15 cellular contexts compared by ENCODE assay signal in the genomic region with DNA sequence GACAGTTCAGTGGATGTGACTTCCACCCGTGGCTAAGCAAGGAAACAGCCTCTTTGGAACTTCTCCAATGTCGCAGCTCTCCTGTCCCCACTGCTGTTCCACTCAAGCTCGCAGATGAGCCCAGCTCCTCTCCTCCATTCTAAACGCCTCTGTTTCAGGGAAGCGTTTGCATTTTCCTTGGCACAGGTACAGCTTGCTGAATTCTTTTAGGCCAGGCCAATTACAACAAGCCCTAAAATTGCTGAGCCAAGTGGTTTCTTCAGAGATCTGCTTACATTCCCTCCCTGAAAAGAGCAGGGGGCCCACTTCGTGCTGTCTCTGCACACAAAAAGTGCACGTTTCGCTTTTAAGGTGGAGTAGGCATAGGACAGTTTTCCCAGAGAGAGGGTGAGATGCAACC.
DNase-seq lines count a peak whose midpoint lies in the region; ATAC-seq, FAIRE-seq and TF ChIP-seq lines count a peak whose summit lies in the region.
"Had no signal": no experiment of that assay in that cellular context is flagged by ENCODE, and none has a peak within 500 bp of the region (broad histone marks: within the 10 kb centered on the region; RNA-seq: fewer than 3 reads in every experiment).

No MANE protein-coding gene starts in this region.

- no peak for ATAC-seq in GM18858 (IDR thresholded peaks at IDR 0.05; ENCODE audit: unreplicated experiment)

- H3K79me2 ChIP-seq in keratinocyte (ENCODE audit: control insufficient read depth, insufficient read depth, low read length) = no peaks in the 10 kb centered on the region

- H3K9me3 ChIP-seq in keratinocyte (ENCODE audit: control insufficient read depth, low read depth, low read length) (no peaks in the 10 kb centered on the region), suprapubic skin (no peaks in the 10 kb centered on the region)

- TF ChIP-seq EP300 in suprapubic skin (IDR thresholded peaks at IDR 0.05) = no peak

- H3K36me3 ChIP-seq in keratinocyte (ENCODE audit: control insufficient read depth in 2 of 2, extremely low read depth in 1 of 2, insufficient read depth in 2 of 2, low read length in 2 of 2) = no peaks in the 10 kb centered on the region
- no peaks in the 10 kb centered on the region for H3K36me3 ChIP-seq in suprapubic skin

- BruUV-seq in MCF 10A (replicated peaks; lab: Mats Ljungman, UMichigan) = no TSS peak

- dilution Hi-C loops in keratinocyte (cut with MboI; ENCODE audit: extremely low pct_ligation_motif_present, low sequenced_read_pairs) = no loop called here

- H3K9me3 Mint-ChIP-seq in HFFc6 (no peaks in the 10 kb centered on the region), MCF 10A (ENCODE audit: unreplicated experiment) (no peaks in the 10 kb centered on the region)
- H3K9me3 Mint-ChIP-seq: activated CD4-positive, alpha-beta T cell treated with anti-CD3 and anti-CD28 coated beads, Interleukin-2, amount 10 ng/mL, durations not matched to agents 24 days and 14 days had no signal

- POLR2A ChIA-PET in MCF 10A (lab: Yijun Ruan, JAX) = interaction anchor here (0.6 to 1.1 kb wide), 4 partner anchors 49 to 536 kb away, joined by 3 to 4 read pairs (median 3); no protein-coding TSS in a partner anchor

- H3K4me3 Mint-ChIP-seq in HFFc6 = peak overlapping the region; percentile 29; the same call in 1 of the 2 replicates
- no peak overlapping the region for H3K4me3 Mint-ChIP-seq in MCF 10A (ENCODE audit: unreplicated experiment)
- H3K4me3 Mint-ChIP-seq: activated CD4-positive, alpha-beta T cell treated with anti-CD3 and anti-CD28 coated beads, Interleukin-2, amount 10 ng/mL, durations not matched to agents 24 days and 14 days had no signal

- H3K27ac ChIP-seq in keratinocyte (ENCODE audit: control insufficient read depth, insufficient read depth, low read length) (no peak overlapping the region), suprapubic skin (peak overlapping the region; percentile 2)

- H3K36me3 Mint-ChIP-seq in HFFc6 (ENCODE audit: low read depth) = no peaks in the 10 kb centered on the region; the same call in 1 of the 2 replicates
- H3K36me3 Mint-ChIP-seq in MCF 10A (ENCODE audit: insufficient read depth, unreplicated experiment) = peaks cover 21% of the 10 kb centered on the region

- H3K4me2 ChIP-seq in keratinocyte (ENCODE audit: control insufficient read depth, extremely low read depth, insufficient read depth, low read depth, low read length) = no peak overlapping the region

- no peak overlapping the region for H3K9ac ChIP-seq in keratinocyte (ENCODE audit: control insufficient read depth, extremely low read depth, insufficient read depth, low read length)

- H3K27me3 Mint-ChIP-seq in HFFc6 (ENCODE audit: insufficient read depth) = no peaks in the 10 kb centered on the region
- H3K27me3 Mint-ChIP-seq in MCF 10A (ENCODE audit: insufficient read depth, unreplicated experiment) = no peaks in the 10 kb centered on the region

- intact Hi-C loops in MCF 10A (cut with micrococcal nuclease) = loop anchor here (10.0 kb wide), 2 partner anchors 313 to 913 kb away; a partner anchor contains a TSS

- no peak for FAIRE-seq in keratinocyte (lab: Jason Lieb, UNC)
- FAIRE-seq: endothelial cell of umbilical vein, GM12891, small intestine had no signal

- H3K27ac Mint-ChIP-seq in HFFc6 (peak overlapping the region; percentile 86), MCF 10A (ENCODE audit: low read depth, unreplicated experiment) (no peak overlapping the region)
- H3K27ac Mint-ChIP-seq: activated CD4-positive, alpha-beta T cell treated with anti-CD3 and anti-CD28 coated beads, Interleukin-2, amount 10 ng/mL, durations not matched to agents 24 days and 14 days had no signal

- H3K27me3 ChIP-seq in keratinocyte (ENCODE audit: control insufficient read depth, extremely low read depth, insufficient read depth, low read length) (no peaks in the 10 kb centered on the region), suprapubic skin (peaks cover 2% of the 10 kb centered on the region)

- 49% methylated on average over 8 of the region's 8 CpGs for WGBS in suprapubic skin

- TF ChIP-seq CTCF in HFFc6 (IDR thresholded peaks at IDR 0.05) = no peak
- no peak for TF ChIP-seq CTCF in MCF 10A (IDR thresholded peaks at IDR 0.05; ENCODE audit: unreplicated experiment)
- TF ChIP-seq CTCF in keratinocyte (optimal IDR thresholded peaks at IDR 0.05 in 1 of 3, IDR thresholded peaks at IDR 0.05 in 1 of 3, conservative IDR thresholded peaks at IDR 0.05 in 1 of 3; ENCODE audit: extremely low read depth in 1 of 3, insufficient read depth in 2 of 3, low read length in 3 of 3) = no peak
- no peak for TF ChIP-seq CTCF in suprapubic skin (IDR thresholded peaks at IDR 0.05)

- no peaks in the 10 kb centered on the region for H4K20me1 ChIP-seq in keratinocyte (ENCODE audit: control insufficient read depth, extremely low read depth, insufficient read depth, low read length)

- no peak overlapping the region for H3K4me3 ChIP-seq in keratinocyte (ENCODE audit: control insufficient read depth in 2 of 3, extremely low read depth in 1 of 3, insufficient read depth in 2 of 3, low read depth in 1 of 3, low read length in 3 of 3)
- no peak overlapping the region for H3K4me3 ChIP-seq in suprapubic skin

- H3K9me1 ChIP-seq in keratinocyte (ENCODE audit: control insufficient read depth, extremely low read depth, insufficient read depth, low read length) = no peaks in the 10 kb centered on the region

- H2AFZ ChIP-seq in keratinocyte (ENCODE audit: control insufficient read depth, low read length) = peak overlapping the region; percentile 12

- no peak for TF ChIP-seq POLR2A in suprapubic skin (IDR thresholded peaks at IDR 0.05)

- CTCF ChIA-PET in MCF 10A (lab: Yijun Ruan, JAX) = interaction anchor here (0.9 to 2.0 kb wide), 3 partner anchors 107 to 552 kb away, joined by 3 to 6 read pairs (median 4); no protein-coding TSS in a partner anchor

- H3K4me1 ChIP-seq in keratinocyte (ENCODE audit: control insufficient read depth, extremely low read depth, insufficient read depth, low read length) (peaks cover 11% of the 10 kb centered on the region), suprapubic skin (peaks cover 50% of the 10 kb centered on the region)

- peaks cover 96% of the 10 kb centered on the region for H3K4me1 Mint-ChIP-seq in HFFc6 (ENCODE audit: low read depth)
- peaks cover 37% of the 10 kb centered on the region for H3K4me1 Mint-ChIP-seq in MCF 10A (ENCODE audit: insufficient read depth, unreplicated experiment)

- no peak for DNase-seq in HFFc6
- peak; percentile 53 for DNase-seq in MCF 10A (ENCODE audit: unreplicated experiment)
- no peak for DNase-seq in keratinocyte (ENCODE audit: low read depth, low spot score)
- no peak for DNase-seq in suprapubic skin (ENCODE audit: low spot score in 2 of 2)
- DNase-seq in LoVo (ENCODE audit: low spot score) = no peak
- no peak for DNase-seq in NCI-H2107 treated with DMSO at 0.1 percent for 48 hours (lab: John Stamatoyannopoulos, UW; ENCODE audit: unreplicated experiment)
- no peak for DNase-seq in T-helper 2 cell
- DNase-seq: activated CD4-positive, alpha-beta T cell treated with anti-CD3 and anti-CD28 coated beads, Interleukin-2, amount 10 ng/mL, durations not matched to agents 24 days and 14 days; activated naive CD4-positive, alpha-beta T cell; NCI-H2171; SHP77; small intestine had no signal
